In genomic region chr2:106191511-106192016, GRCh38 we compare ENCODE assay signal across 1 cellular context.
TF ChIP-seq lines count a peak whose summit lies in the region.

No MANE protein-coding gene starts in this region.

TF ChIP-seq in H1, 55 proteins besides CTCF, POLR2A, EP300 and RAD21:
- TF ChIP-seq JUND (IDR thresholded peaks at IDR 0.05; ENCODE audit: low read length): no peak
- TF ChIP-seq, protein P1, sequence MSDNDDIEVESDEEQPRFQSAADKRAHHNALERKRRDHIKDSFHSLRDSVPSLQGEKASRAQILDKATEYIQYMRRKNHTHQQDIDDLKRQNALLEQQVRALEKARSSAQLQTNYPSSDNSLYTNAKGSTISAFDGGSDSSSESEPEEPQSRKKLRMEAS (IDR thresholded peaks at IDR 0.05): no peak
- no peak for TF ChIP-seq KDM4A (IDR thresholded peaks at IDR 0.05; ENCODE audit: low read depth, low read length, severe bottlenecking)
- no peak for TF ChIP-seq TCF12 (IDR thresholded peaks at IDR 0.05; ENCODE audit: low read depth, low read length)
- no peak for TF ChIP-seq FOSL1 (IDR thresholded peaks at IDR 0.05; ENCODE audit: insufficient read depth, low read depth, low read length)
- no peak for TF ChIP-seq NRF1 (IDR thresholded peaks at IDR 0.05; ENCODE audit: low read depth, low read length)
- no peak for TF ChIP-seq MAFK (IDR thresholded peaks at IDR 0.05; ENCODE audit: low read depth, low read length)
- no peak for TF ChIP-seq BCL11A (IDR thresholded peaks at IDR 0.05; ENCODE audit: low read depth in 2 of 2, low read length in 2 of 2)
- TF ChIP-seq EZH2 (IDR thresholded peaks at IDR 0.05; ENCODE audit: low read depth, low read length, severe bottlenecking): no peak
- no peak for TF ChIP-seq RBBP5 (IDR thresholded peaks at IDR 0.05; ENCODE audit: borderline replicate concordance, low read depth, low read length)
- no peak for TF ChIP-seq EGR1 (IDR thresholded peaks at IDR 0.05; ENCODE audit: borderline replicate concordance, low read depth, low read length)
